ENCODE assay signal across 14 cellular contexts in the genomic region with DNA sequence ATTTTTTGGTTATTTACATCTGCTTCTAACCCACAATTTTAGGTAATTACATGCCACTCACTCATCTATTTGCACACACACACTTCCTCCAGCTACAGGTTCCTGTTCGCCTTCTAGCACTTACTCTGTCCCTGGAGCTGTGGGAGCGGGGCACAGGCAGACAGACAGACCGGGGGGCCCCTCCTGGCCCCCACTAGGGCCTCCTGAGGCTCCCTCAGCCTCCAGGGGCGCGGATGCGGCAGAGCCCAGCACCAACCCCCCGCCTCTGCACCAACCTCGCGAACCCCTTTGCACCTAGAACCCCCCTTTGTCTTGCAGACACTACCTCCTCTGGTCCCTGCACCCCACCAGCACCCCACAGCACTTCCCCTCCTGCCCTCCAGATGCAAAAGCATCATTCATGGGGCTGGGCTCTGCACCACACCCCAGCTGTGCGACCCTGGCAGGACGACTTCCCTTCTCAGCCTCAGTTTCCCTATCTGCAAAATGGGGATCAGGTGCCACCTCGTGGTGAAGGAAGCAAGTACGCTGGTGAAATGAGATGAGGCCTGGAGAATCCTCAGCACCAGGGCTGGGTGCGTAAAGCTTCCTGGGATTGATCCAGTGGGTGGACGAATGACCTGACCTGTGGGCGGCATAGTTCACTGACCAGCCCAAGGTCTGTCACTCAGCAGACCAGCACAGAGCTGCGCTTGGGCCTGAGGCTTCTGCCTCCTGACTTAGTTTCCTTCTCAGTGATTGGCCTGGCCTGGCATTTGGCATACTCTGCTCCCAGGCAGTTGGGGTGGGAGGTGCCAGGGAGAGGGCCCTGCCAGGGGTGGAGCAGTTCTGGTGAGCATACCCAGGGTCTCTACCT. TPM values are rescaled to one million over a fixed set of nuclear protein-coding genes. Genes with fewer than 3 reads are reported as not detected.
A peak's percentile ranks its signal among the peaks of the same experiment; 100 is the strongest.
DNase-seq lines count a peak whose midpoint lies in the region; ATAC-seq and TF ChIP-seq lines count a peak whose summit lies in the region.
"Had no signal": no experiment of that assay in that cellular context is flagged by ENCODE, and none has a peak within 500 bp of the region (broad histone marks: within the 10 kb centered on the region; RNA-seq: fewer than 3 reads in every experiment).

No MANE protein-coding gene starts in this region.

- H3K9me3 ChIP-seq in thoracic aorta: peaks cover 7% of the 10 kb centered on the region

- H3K4me3 ChIP-seq in epithelial cell of proximal tubule (ENCODE audit: low read depth, low read length) (no peak overlapping the region), thoracic aorta (no peak overlapping the region)
- H3K4me3 ChIP-seq: body of pancreas had no signal

- no peaks in the 10 kb centered on the region for H3K36me3 ChIP-seq in thoracic aorta

- DNase-seq in activated effector memory CD4-positive, alpha-beta T cell treated with anti-CD3 and anti-CD28 coated beads, Interleukin-2, amount 50 U/mL, for 16 hours: peak; percentile 27
- no peak for DNase-seq in activated effector memory CD4-positive, alpha-beta T cell treated with Interleukin-2 at 50 U/mL for 16 hours
- peak; percentile 13 for DNase-seq in NCI-H69 (lab: John Stamatoyannopoulos, UW)
- no peak for DNase-seq in epithelial cell of proximal tubule (ENCODE audit: low read depth)
- DNase-seq in thoracic aorta (ENCODE audit: low spot score): no peak
- no peak for DNase-seq in 8988T
- no peak for DNase-seq in cerebellar nuclear complex (lab: John Stamatoyannopoulos, UW)
- DNase-seq: HCEC 1CT, NCI-H2081 treated with DMSO at 0.1 percent for 48 hours, small intestine, trophoblast cell had no signal

- H3K27me3 ChIP-seq in thoracic aorta (replicated peaks; ENCODE audit: insufficient read depth): no peaks in the 10 kb centered on the region
- H3K27me3 ChIP-seq: body of pancreas had no signal

- no peaks in the 10 kb centered on the region for H3K4me1 ChIP-seq in thoracic aorta (ENCODE audit: control insufficient read depth in 1 of 2, low read depth in 2 of 2)
- H3K4me1 ChIP-seq: body of pancreas had no signal

- ATAC-seq in thoracic aorta (ENCODE audit: insufficient number of reproducible peaks, low FRiP score, low read depth) (no peak), GM21737 (IDR thresholded peaks at IDR 0.05; ENCODE audit: unreplicated experiment) (no peak)
- ATAC-seq: body of pancreas, esophagus mucosa had no signal

- peak; percentile 46 for TF ChIP-seq CTCF in epithelial cell of proximal tubule (conservative IDR thresholded peaks at IDR 0.05; ENCODE audit: low read depth, low read length)
- TF ChIP-seq CTCF in thoracic aorta (IDR thresholded peaks at IDR 0.05): peak; percentile 16

- no peak overlapping the region for H3K27ac ChIP-seq in thoracic aorta
- H3K27ac ChIP-seq: body of pancreas had no signal

RNA-seq across cellular contexts. Expression of gene ELFN1, which starts 37.9 kb away (rescaled TPM):
- total RNA-seq in epithelial cell of proximal tubule (0.14 and 0.23 TPM in 2 replicates), thoracic aorta (under 1 TPM; 0.81 to 0.85 TPM)

Comparison
In these comparisons a context has a peak if more than half of its experiments do, and no peak if none do; other contexts are left out.
1. DNase-seq: peak in activated effector memory CD4-positive, alpha-beta T cell treated with anti-CD3 and anti-CD28 coated beads, Interleukin-2, amount 50 U/mL, for 16 hours (single experiment) and NCI-H69 (single experiment); none in activated effector memory CD4-positive, alpha-beta T cell treated with Interleukin-2 at 50 U/mL for 16 hours (single experiment), epithelial cell of proximal tubule (single experiment), thoracic aorta (single experiment), 8988T (single experiment) and cerebellar nuclear complex (0 of 2).